Comparison of ENCODE assay signal across 20 cellular contexts in genomic region chr6:89315199-89315598, GRCh38. TPM values are rescaled to one million over a fixed set of nuclear protein-coding genes. Genes with fewer than 3 reads are reported as not detected.
DNase-seq lines count a peak whose midpoint lies in the region; ATAC-seq and TF ChIP-seq lines count a peak whose summit lies in the region.
"Had no signal": no experiment of that assay in that cellular context is flagged by ENCODE, and none has a peak within 500 bp of the region (broad histone marks: within the 10 kb centered on the region; RNA-seq: fewer than 3 reads in every experiment).

Gene GABRR2, minus strand, starts transcription at chr6:89315299. Its CDS starts 134 bp downstream, at chr6:89315165.

- no peaks in the 10 kb centered on the region for H3K9me3 ChIP-seq in CD4-positive, alpha-beta T cell (ENCODE audit: control insufficient read depth, low read length)

- H3K27me3 Mint-ChIP-seq in activated B cell treated with CpG ODN at 0.5 μM for 24 hours: no peaks in the 10 kb centered on the region
- H3K27me3 Mint-ChIP-seq in nephron (ENCODE audit: low read depth): no peaks in the 10 kb centered on the region
- no peaks in the 10 kb centered on the region for H3K27me3 Mint-ChIP-seq in CD4-positive, alpha-beta T cell
- H3K27me3 Mint-ChIP-seq: CD4-positive, alpha-beta memory T cell; IgD-negative memory B cell had no signal

- CTCF ChIA-PET in activated B cell treated with CpG ODN at 0.5 μM for 24 hours (lab: Charles Lee): no interaction called here
- CTCF ChIA-PET in CD4-positive, alpha-beta T cell (lab: Charles Lee): no interaction called here

- TF ChIP-seq CTCF in VCaP (conservative IDR thresholded peaks at IDR 0.05) (0 out of 2 replicates have a peak, but pooled peaks have one; percentile 9), activated B cell treated with CpG ODN at 0.5 μM for 24 hours (IDR thresholded peaks at IDR 0.05) (no peak), nephron (IDR thresholded peaks at IDR 0.05; ENCODE audit: unreplicated experiment in 3 of 3) (no peak)
- no peak for TF ChIP-seq CTCF in CD4-positive, alpha-beta T cell (IDR thresholded peaks at IDR 0.05)

- DNase-seq in activated B cell treated with CpG ODN at 0.5 μM for 24 hours: no peak
- no peak for DNase-seq in CD4-positive, alpha-beta T cell
- DNase-seq in AG08395 (ENCODE audit: low spot score): no peak
- DNase-seq: ACHN; AML-193; CD4-positive, alpha-beta memory T cell; DMS153; DMS79 treated with DMSO at 0.1 percent for 48 hours; GF-D8; GOT3; H7; HFFc6 had no signal

- peaks cover 18% of the 10 kb centered on the region for H3K4me1 Mint-ChIP-seq in activated B cell treated with CpG ODN at 0.5 μM for 24 hours
- peaks cover 50% of the 10 kb centered on the region for H3K4me1 Mint-ChIP-seq in nephron
- no peaks in the 10 kb centered on the region for H3K4me1 Mint-ChIP-seq in CD4-positive, alpha-beta T cell (ENCODE audit: low read depth)

- no peak for ATAC-seq in activated B cell treated with CpG ODN at 0.5 μM for 24 hours (ENCODE audit: low read depth)
- no peak for ATAC-seq in CD4-positive, alpha-beta T cell (ENCODE audit: poor library complexity)
- ATAC-seq in HG03196 (IDR thresholded peaks at IDR 0.05; ENCODE audit: unreplicated experiment): no peak
- ATAC-seq: GM12878, HCT116, HepG2 had no signal

- intact Hi-C loops in activated B cell treated with CpG ODN at 0.5 μM for 24 hours (cut with micrococcal nuclease): no loop called here
- intact Hi-C loops in CD4-positive, alpha-beta T cell (cut with DNase I, micrococcal nuclease): no loop called here

- H3K36me3 Mint-ChIP-seq in activated B cell treated with CpG ODN at 0.5 μM for 24 hours (ENCODE audit: low read depth) (peaks cover 43% of the 10 kb centered on the region), nephron (ENCODE audit: low read depth) (peaks cover 32% of the 10 kb centered on the region)
- H3K36me3 Mint-ChIP-seq in CD4-positive, alpha-beta T cell (ENCODE audit: low read depth): peaks cover 22% of the 10 kb centered on the region

- peak within 1 kb of the TSS; percentile 36 for H3K27ac Mint-ChIP-seq in activated B cell treated with CpG ODN at 0.5 μM for 24 hours
- peak within 1 kb of the TSS; percentile 48 to 88 (median 55) for H3K27ac Mint-ChIP-seq in nephron
- no peak within 1 kb of the TSS for H3K27ac Mint-ChIP-seq in CD4-positive, alpha-beta T cell
- H3K27ac Mint-ChIP-seq: HFFc6 had no signal

- peak within 1 kb of the TSS; percentile 18 for H3K27ac ChIP-seq in VCaP
- no peak within 1 kb of the TSS for H3K27ac ChIP-seq in CD4-positive, alpha-beta T cell (ENCODE audit: low read depth, low read length)
- H3K27ac ChIP-seq: C4-2B had no signal

- H3K27me3 ChIP-seq in CD4-positive, alpha-beta T cell (ENCODE audit: control insufficient read depth, insufficient read depth, low read length): no peaks in the 10 kb centered on the region

- H3K9me3 Mint-ChIP-seq in activated B cell treated with CpG ODN at 0.5 μM for 24 hours (no peaks in the 10 kb centered on the region), nephron (peaks cover 8% of the 10 kb centered on the region)
- H3K9me3 Mint-ChIP-seq in CD4-positive, alpha-beta T cell: no peaks in the 10 kb centered on the region
- H3K9me3 Mint-ChIP-seq: CD4-positive, alpha-beta memory T cell; HFFc6; IgD-negative memory B cell had no signal

- POLR2A ChIA-PET in activated B cell treated with CpG ODN at 0.5 μM for 24 hours (lab: Charles Lee): no interaction called here
- POLR2A ChIA-PET in CD4-positive, alpha-beta T cell (lab: Charles Lee): no interaction called here

- H3K4me3 Mint-ChIP-seq in activated B cell treated with CpG ODN at 0.5 μM for 24 hours (no peak within 1 kb of the TSS), nephron (no peak within 1 kb of the TSS)
- no peak within 1 kb of the TSS for H3K4me3 Mint-ChIP-seq in CD4-positive, alpha-beta T cell
- H3K4me3 Mint-ChIP-seq: CD4-positive, alpha-beta memory T cell; HFFc6; IgD-negative memory B cell had no signal

RNA-seq across cellular contexts. Expression of gene GABRR2, which starts in this region (rescaled TPM):
- 1.4 and 1.8 TPM in 2 replicates for total RNA-seq in activated B cell treated with CpG ODN at 0.5 μM for 24 hours
- total RNA-seq in CD4-positive, alpha-beta T cell: under 1 TPM; 0.47 to 0.49 TPM
- total RNA-seq: H7, HepG2 had no signal
